ENCODE assay signal across 8 cellular contexts in the genomic region with DNA sequence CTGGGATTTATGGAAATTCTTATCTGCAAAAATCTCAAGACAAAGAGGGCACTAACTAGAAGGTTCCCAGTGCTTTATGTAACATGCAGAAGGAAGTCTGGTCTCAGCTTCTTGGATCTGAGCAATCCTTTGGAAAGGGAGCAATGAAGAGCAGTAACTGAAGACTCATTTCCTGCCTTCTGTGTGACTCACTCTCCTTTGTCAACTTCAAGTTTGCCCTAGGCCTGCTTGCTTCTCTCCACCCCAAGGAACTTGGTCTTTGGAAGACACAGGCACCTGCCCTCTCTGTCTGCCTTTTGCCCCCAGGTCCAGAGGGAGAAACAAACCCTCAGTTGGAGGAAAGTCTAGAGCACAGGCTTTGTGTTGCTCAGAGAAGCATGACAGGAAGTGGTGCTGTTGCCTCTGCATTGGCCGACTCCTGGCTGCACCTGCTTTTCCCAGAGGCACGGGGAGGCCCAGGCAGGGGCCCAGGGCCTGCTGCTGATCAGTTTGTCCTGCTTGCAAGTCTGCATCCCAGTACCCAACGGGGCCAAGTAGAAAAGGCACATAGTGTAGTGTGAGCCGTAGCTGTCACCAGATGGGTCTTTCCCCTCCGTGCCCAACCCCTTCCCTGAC.
DNase-seq lines count a peak whose midpoint lies in the region; FAIRE-seq lines count a peak whose summit lies in the region.

No MANE protein-coding gene starts in this region.

- H3K27me3 ChIP-seq in muscle layer of duodenum (ENCODE audit: low read depth, low read length), result no peaks in the 10 kb centered on the region

- H3K36me3 ChIP-seq in muscle layer of duodenum (ENCODE audit: control insufficient read depth in 1 of 2, insufficient read depth in 2 of 2, low read length in 2 of 2), result peaks cover 0 to 3% of the 10 kb centered on the region in 2 donors

- peak overlapping the region; percentile 87 for H3K27ac ChIP-seq in muscle layer of duodenum (ENCODE audit: low read length)

- FAIRE-seq in RCC 7860 (lab: Jason Lieb, UNC), result peak; percentile 94

- no peaks in the 10 kb centered on the region for H3K9me3 ChIP-seq in muscle layer of duodenum (ENCODE audit: control insufficient read depth in 1 of 2, low read length in 2 of 2)

- peaks cover 42 to 52% of the 10 kb centered on the region in 2 donors for H3K4me1 ChIP-seq in muscle layer of duodenum (ENCODE audit: control insufficient read depth in 1 of 2, insufficient read depth in 2 of 2, low read length in 2 of 2)

- peak; percentile 42 for DNase-seq in activated T-cell treated with anti-CD3 and anti-CD28 coated beads, Interleukin-2, amount 50 U/mL, for 1 hour
- DNase-seq in activated T-cell treated with anti-CD3 and anti-CD28 coated beads for 4 hours (no peak), RCC 7860 (ENCODE audit: low spot score) (peak; percentile 81), ecto neural progenitor cell (ENCODE audit: low spot score) (no peak), medulla oblongata (ENCODE audit: extremely low spot score) (no peak)
- peak; percentile 5 for DNase-seq in central memory CD4-positive, alpha-beta T cell
- DNase-seq in NK-92 treated with Interleukin-12 subunit alpha and Interleukin-12 subunit beta, amount 100 ng/mL, for 24 hours (lab: John Stamatoyannopoulos, UW), result no peak

- H3K4me3 ChIP-seq in muscle layer of duodenum (ENCODE audit: low read depth in 1 of 2, low read length in 2 of 2), result no peak overlapping the region

Comparison
In these comparisons a context has a peak if more than half of its experiments do, and no peak if none do; other contexts are left out.
1. DNase-seq: peak in activated T-cell treated with anti-CD3 and anti-CD28 coated beads, Interleukin-2, amount 50 U/mL, for 1 hour (single experiment), RCC 7860 (single experiment) and central memory CD4-positive, alpha-beta T cell (single experiment); none in activated T-cell treated with anti-CD3 and anti-CD28 coated beads for 4 hours (single experiment), NK-92 treated with Interleukin-12 subunit alpha and Interleukin-12 subunit beta, amount 100 ng/mL, for 24 hours (single experiment), ecto neural progenitor cell (single experiment) and medulla oblongata (single experiment).